In the genomic region with DNA sequence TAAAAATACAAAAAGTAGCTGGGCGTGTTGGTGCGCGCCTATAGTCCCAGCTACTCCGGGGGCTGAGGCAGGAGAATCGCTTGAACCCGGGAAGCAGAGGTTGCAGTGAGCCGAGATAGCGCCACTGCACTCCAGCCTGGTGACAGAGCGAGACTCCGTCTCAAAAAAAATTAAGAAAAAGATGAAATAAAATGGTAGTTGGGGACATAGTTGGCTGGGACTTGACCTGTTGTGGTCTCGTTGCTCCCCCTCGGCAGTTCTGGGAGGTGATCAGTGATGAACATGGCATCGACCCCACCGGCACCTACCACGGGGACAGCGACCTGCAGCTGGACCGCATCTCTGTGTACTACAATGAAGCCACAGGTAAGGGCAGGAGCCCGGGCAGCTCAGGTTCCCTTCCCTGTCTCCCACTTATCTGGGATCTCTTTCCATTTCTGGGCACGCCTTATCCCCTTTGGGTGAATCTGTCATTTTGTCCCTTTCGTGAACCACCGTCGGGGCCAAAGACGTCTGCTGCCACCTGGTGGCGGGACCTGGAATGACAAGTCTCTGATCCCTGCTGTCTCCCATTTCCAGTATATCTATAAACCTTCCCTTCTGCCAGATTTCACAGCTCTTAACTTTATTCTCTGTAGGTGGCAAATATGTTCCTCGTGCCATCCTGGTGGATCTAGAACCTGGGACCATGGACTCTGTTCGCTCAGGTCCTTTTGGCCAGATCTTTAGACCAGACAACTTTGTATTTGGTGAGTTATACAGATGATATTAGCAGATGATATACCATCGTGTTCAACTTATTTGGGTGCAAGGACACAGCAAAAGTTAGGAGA, we compare ENCODE assay signal across 8 cellular contexts. TPM values are rescaled to one million over a fixed set of nuclear protein-coding genes. Genes with fewer than 3 reads are reported as not detected.
DNase-seq lines count a peak whose midpoint lies in the region; ATAC-seq, FAIRE-seq and TF ChIP-seq lines count a peak whose summit lies in the region.

No MANE protein-coding gene starts in this region.

- intact Hi-C loops in activated T-helper 2 cell treated with anti-CD3 and anti-CD28 coated beads, Interferon-gamma antibody, Interleukin-2, Interleukin-4, amounts not matched to agents 10 μg/mL and 5 μg/mL and 100 μg/mL, durations not matched to agents 14 hours and 24 hours and 36 hours (cut with micrococcal nuclease): loop anchor here (1.0 to 5.0 kb wide), 3 partner anchors 43 to 235 kb away; partner anchors contain the start of gene HLA-E
- intact Hi-C loops in natural killer cell (cut with micrococcal nuclease): loop anchor here (1.0 to 2.0 kb wide), 2 partner anchors 43 to 240 kb away; no protein-coding TSS in a partner anchor

- peak overlapping the region; percentile 97 for H3K27ac Mint-ChIP-seq in activated T-helper 2 cell treated with anti-CD3 and anti-CD28 coated beads, Interferon-gamma antibody, Interleukin-2, Interleukin-4, amounts not matched to agents 10 μg/mL and 5 μg/mL and 100 μg/mL, durations not matched to agents 14 hours and 24 hours and 36 hours
- H3K27ac Mint-ChIP-seq in natural killer cell: peak overlapping the region; percentile 96 to 100
- peak overlapping the region; percentile 99 for H3K27ac Mint-ChIP-seq in stimulated activated naive CD8-positive, alpha-beta T cell treated with anti-CD3 and anti-CD28 coated beads, Interleukin-15, Interleukin-2, amounts not matched to agents 100 ng/mL and 50 ng/mL, for 24 hours

- no peak for ATAC-seq in natural killer cell
- ATAC-seq in GM21423 (IDR thresholded peaks at IDR 0.05; ENCODE audit: unreplicated experiment): no peak

- peak overlapping the region; percentile 93 for H3K4me3 Mint-ChIP-seq in activated T-helper 2 cell treated with anti-CD3 and anti-CD28 coated beads, Interferon-gamma antibody, Interleukin-2, Interleukin-4, amounts not matched to agents 10 μg/mL and 5 μg/mL and 100 μg/mL, durations not matched to agents 14 hours and 24 hours and 36 hours (ENCODE audit: low read depth)
- peak overlapping the region; percentile 92 for H3K4me3 Mint-ChIP-seq in natural killer cell
- H3K4me3 Mint-ChIP-seq in stimulated activated naive CD8-positive, alpha-beta T cell treated with anti-CD3 and anti-CD28 coated beads, Interleukin-15, Interleukin-2, amounts not matched to agents 100 ng/mL and 50 ng/mL, for 24 hours: peak overlapping the region; percentile 99

- peak overlapping the region; percentile 93 for H3K4me3 ChIP-seq in Jurkat, Clone E6-1 (ENCODE audit: low read length)
- H3K4me3 ChIP-seq in fibroblast of mammary gland (ENCODE audit: control insufficient read depth, low read depth, low read length): peak overlapping the region; percentile 94

- H3K27me3 Mint-ChIP-seq in activated T-helper 2 cell treated with anti-CD3 and anti-CD28 coated beads, Interferon-gamma antibody, Interleukin-2, Interleukin-4, amounts not matched to agents 10 μg/mL and 5 μg/mL and 100 μg/mL, durations not matched to agents 14 hours and 24 hours and 36 hours (ENCODE audit: low read depth): no peaks in the 10 kb centered on the region
- no peaks in the 10 kb centered on the region for H3K27me3 Mint-ChIP-seq in natural killer cell (ENCODE audit: low read depth in 2 of 2)
- no peaks in the 10 kb centered on the region for H3K27me3 Mint-ChIP-seq in stimulated activated naive CD8-positive, alpha-beta T cell treated with anti-CD3 and anti-CD28 coated beads, Interleukin-15, Interleukin-2, amounts not matched to agents 100 ng/mL and 50 ng/mL, for 24 hours

- TF ChIP-seq CTCF in fibroblast of mammary gland (conservative IDR thresholded peaks at IDR 0.05; ENCODE audit: control insufficient read depth, insufficient read depth, low read depth, low read length) (peak; percentile 85), natural killer cell (IDR thresholded peaks at IDR 0.05) (peak; percentile 95)

- FAIRE-seq in RCC 7860 (lab: Jason Lieb, UNC): no peak

- H3K4me1 Mint-ChIP-seq in activated T-helper 2 cell treated with anti-CD3 and anti-CD28 coated beads, Interferon-gamma antibody, Interleukin-2, Interleukin-4, amounts not matched to agents 10 μg/mL and 5 μg/mL and 100 μg/mL, durations not matched to agents 14 hours and 24 hours and 36 hours (ENCODE audit: low read depth): peaks cover 41% of the 10 kb centered on the region
- H3K4me1 Mint-ChIP-seq in natural killer cell: peaks cover 53 to 56% of the 10 kb centered on the region in 2 donors
- H3K4me1 Mint-ChIP-seq in stimulated activated naive CD8-positive, alpha-beta T cell treated with anti-CD3 and anti-CD28 coated beads, Interleukin-15, Interleukin-2, amounts not matched to agents 100 ng/mL and 50 ng/mL, for 24 hours (ENCODE audit: low read depth): peaks cover 61% of the 10 kb centered on the region

- DNase-seq in DMS114 treated with DMSO at 0.1 percent for 48 hours (lab: John Stamatoyannopoulos, UW; ENCODE audit: unreplicated experiment) (peak; percentile 75), RCC 7860 (ENCODE audit: low spot score) (peak; percentile 67), fibroblast of mammary gland (ENCODE audit: low read depth) (peak; percentile 76), natural killer cell (peak; percentile 88)
- DNase-seq in Jurkat, Clone E6-1 (ENCODE audit: low read depth, low spot score): no peak
- DNase-seq in activated T-helper 2 cell treated with anti-CD3 and anti-CD28 coated beads, Interferon-gamma antibody, Interleukin-2, Interleukin-4, amounts not matched to agents 10 μg/mL and 5 μg/mL and 100 μg/mL, durations not matched to agents 14 hours and 24 hours and 36 hours (ENCODE audit: low spot score): peak; percentile 78

- H3K9me3 Mint-ChIP-seq in activated T-helper 2 cell treated with anti-CD3 and anti-CD28 coated beads, Interferon-gamma antibody, Interleukin-2, Interleukin-4, amounts not matched to agents 10 μg/mL and 5 μg/mL and 100 μg/mL, durations not matched to agents 14 hours and 24 hours and 36 hours: no peaks in the 10 kb centered on the region
- no peaks in the 10 kb centered on the region for H3K9me3 Mint-ChIP-seq in natural killer cell
- H3K9me3 Mint-ChIP-seq in stimulated activated naive CD8-positive, alpha-beta T cell treated with anti-CD3 and anti-CD28 coated beads, Interleukin-15, Interleukin-2, amounts not matched to agents 100 ng/mL and 50 ng/mL, for 24 hours: no peaks in the 10 kb centered on the region

- H3K36me3 Mint-ChIP-seq in activated T-helper 2 cell treated with anti-CD3 and anti-CD28 coated beads, Interferon-gamma antibody, Interleukin-2, Interleukin-4, amounts not matched to agents 10 μg/mL and 5 μg/mL and 100 μg/mL, durations not matched to agents 14 hours and 24 hours and 36 hours (ENCODE audit: low read depth): peaks cover 71% of the 10 kb centered on the region
- peaks cover 14% of the 10 kb centered on the region for H3K36me3 Mint-ChIP-seq in natural killer cell
- H3K36me3 Mint-ChIP-seq in stimulated activated naive CD8-positive, alpha-beta T cell treated with anti-CD3 and anti-CD28 coated beads, Interleukin-15, Interleukin-2, amounts not matched to agents 100 ng/mL and 50 ng/mL, for 24 hours (ENCODE audit: low read depth): peaks cover 56% of the 10 kb centered on the region

RNA-seq across cellular contexts. Expression of gene TUBB, which starts 2.3 kb away (rescaled TPM):
- polyA plus RNA-seq in Jurkat, Clone E6-1 (2012; ENCODE audit: insufficient read depth, insufficient read length): 2,432 TPM
- total RNA-seq in activated T-helper 2 cell treated with anti-CD3 and anti-CD28 coated beads, Interferon-gamma antibody, Interleukin-2, Interleukin-4, amounts not matched to agents 10 μg/mL and 5 μg/mL and 100 μg/mL, durations not matched to agents 14 hours and 24 hours and 36 hours: 1,115 and 1,128 TPM in 2 replicates
- 100 to 1,000 TPM; 121 to 168 (median 127) TPM for total RNA-seq in natural killer cell

RNA-seq across cellular contexts. Expression of gene MDC1, which starts 5.4 kb away (rescaled TPM):
- polyA plus RNA-seq in Jurkat, Clone E6-1 (2012; ENCODE audit: insufficient read depth, insufficient read length): 75.5 TPM
- total RNA-seq in activated T-helper 2 cell treated with anti-CD3 and anti-CD28 coated beads, Interferon-gamma antibody, Interleukin-2, Interleukin-4, amounts not matched to agents 10 μg/mL and 5 μg/mL and 100 μg/mL, durations not matched to agents 14 hours and 24 hours and 36 hours: 88.3 and 96.6 TPM in 2 replicates
- total RNA-seq in natural killer cell: 10 to 100 TPM; 61.2 to 77.0 (median 64.5) TPM

RNA-seq across cellular contexts. Expression of gene FLOT1, which starts 20.0 kb away (rescaled TPM):
- 139 TPM for polyA plus RNA-seq in Jurkat, Clone E6-1 (2012; ENCODE audit: insufficient read depth, insufficient read length)
- total RNA-seq in activated T-helper 2 cell treated with anti-CD3 and anti-CD28 coated beads, Interferon-gamma antibody, Interleukin-2, Interleukin-4, amounts not matched to agents 10 μg/mL and 5 μg/mL and 100 μg/mL, durations not matched to agents 14 hours and 24 hours and 36 hours: 201 and 214 TPM in 2 replicates
- total RNA-seq in natural killer cell: 100 to 1,000 TPM in 1 of 3 donors, 10 to 100 TPM in 2; 73.1 to 113 (median 94.2) TPM

RNA-seq across cellular contexts. Expression of gene IER3, which starts 21.9 kb away (rescaled TPM):
- 17.7 TPM for polyA plus RNA-seq in Jurkat, Clone E6-1 (2012; ENCODE audit: insufficient read depth, insufficient read length)
- 185 and 190 TPM in 2 replicates for total RNA-seq in activated T-helper 2 cell treated with anti-CD3 and anti-CD28 coated beads, Interferon-gamma antibody, Interleukin-2, Interleukin-4, amounts not matched to agents 10 μg/mL and 5 μg/mL and 100 μg/mL, durations not matched to agents 14 hours and 24 hours and 36 hours
- 100 to 1,000 TPM in 1 of 3 donors, 10 to 100 TPM in 2; 39.7 to 105 (median 66.5) TPM for total RNA-seq in natural killer cell

RNA-seq across cellular contexts. Expression of gene NRM, which starts 31.7 kb away (rescaled TPM):
- polyA plus RNA-seq in Jurkat, Clone E6-1 (2012; ENCODE audit: insufficient read depth, insufficient read length): 75.0 TPM
- total RNA-seq in activated T-helper 2 cell treated with anti-CD3 and anti-CD28 coated beads, Interferon-gamma antibody, Interleukin-2, Interleukin-4, amounts not matched to agents 10 μg/mL and 5 μg/mL and 100 μg/mL, durations not matched to agents 14 hours and 24 hours and 36 hours: 23.1 and 24.2 TPM in 2 replicates
- 1 to 10 TPM; 7.4 to 8.9 (median 8.7) TPM for total RNA-seq in natural killer cell
